8 cellular contexts compared by ENCODE assay signal in the genomic region with DNA sequence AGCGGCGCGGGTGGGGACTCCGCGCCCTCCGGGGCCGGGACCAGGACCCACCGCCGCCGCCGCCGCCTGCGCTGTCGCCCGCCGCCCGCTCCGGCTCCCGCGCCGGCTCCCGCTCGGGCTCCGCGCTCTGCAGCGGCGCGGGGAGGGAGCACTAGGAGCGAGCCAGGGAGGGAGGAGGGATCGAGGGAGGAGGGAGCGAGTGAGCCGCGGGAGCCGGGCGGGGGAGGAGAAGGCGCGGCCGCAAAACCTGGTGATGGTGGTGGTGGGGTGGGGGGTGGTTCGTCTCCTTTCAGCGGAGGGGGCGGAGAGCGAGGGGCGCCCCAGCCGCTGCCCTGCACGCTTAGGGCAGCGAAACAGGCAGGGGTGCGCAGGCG. TPM values are rescaled to one million over a fixed set of nuclear protein-coding genes. Genes with fewer than 3 reads are reported as not detected.
DNase-seq lines count a peak whose midpoint lies in the region; ATAC-seq, FAIRE-seq and TF ChIP-seq lines count a peak whose summit lies in the region.

A gene with protein sequence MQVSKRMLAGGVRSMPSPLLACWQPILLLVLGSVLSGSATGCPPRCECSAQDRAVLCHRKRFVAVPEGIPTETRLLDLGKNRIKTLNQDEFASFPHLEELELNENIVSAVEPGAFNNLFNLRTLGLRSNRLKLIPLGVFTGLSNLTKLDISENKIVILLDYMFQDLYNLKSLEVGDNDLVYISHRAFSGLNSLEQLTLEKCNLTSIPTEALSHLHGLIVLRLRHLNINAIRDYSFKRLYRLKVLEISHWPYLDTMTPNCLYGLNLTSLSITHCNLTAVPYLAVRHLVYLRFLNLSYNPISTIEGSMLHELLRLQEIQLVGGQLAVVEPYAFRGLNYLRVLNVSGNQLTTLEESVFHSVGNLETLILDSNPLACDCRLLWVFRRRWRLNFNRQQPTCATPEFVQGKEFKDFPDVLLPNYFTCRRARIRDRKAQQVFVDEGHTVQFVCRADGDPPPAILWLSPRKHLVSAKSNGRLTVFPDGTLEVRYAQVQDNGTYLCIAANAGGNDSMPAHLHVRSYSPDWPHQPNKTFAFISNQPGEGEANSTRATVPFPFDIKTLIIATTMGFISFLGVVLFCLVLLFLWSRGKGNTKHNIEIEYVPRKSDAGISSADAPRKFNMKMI (minus strand): TSS at position 153 of the 374 bp plus-strand sequence. CDS start 597 bp downstream, outside the sequence.

- H3K36me3 ChIP-seq in HUES64 (ENCODE audit: insufficient read depth, low read length), result no peaks in the 10 kb centered on the region
- H3K36me3 ChIP-seq in liver (ENCODE audit: control insufficient read depth in 4 of 4, insufficient read depth in 3 of 4, low read depth in 1 of 4, low read length in 3 of 4), result no peaks in the 10 kb centered on the region
- no peaks in the 10 kb centered on the region for H3K36me3 ChIP-seq in thoracic aorta

- DNase-seq in A549 (ENCODE audit: low read depth in 1 of 2, low spot score in 1 of 2) (peak; percentile 37 to 46), thoracic aorta (ENCODE audit: low spot score) (no peak)
- no peak for DNase-seq in central memory CD8-positive, alpha-beta T cell (ENCODE audit: low spot score in 2 of 2)

- H3K4me2 ChIP-seq in A549, result peak within 1 kb of the TSS; percentile 96

- TF ChIP-seq RAD21 in A549 (conservative IDR thresholded peaks at IDR 0.05 in 1 of 2, IDR thresholded peaks at IDR 0.05 in 1 of 2), result no peak
- no peak for TF ChIP-seq RAD21 in liver (IDR thresholded peaks at IDR 0.05)

- POLR2A ChIA-PET in A549 (lab: Yijun Ruan, JAX), result interaction anchor here (1.4 to 1.5 kb wide), 2 partner anchors 89 to 189 kb away, joined by 3 to 8 read pairs; no protein-coding TSS in a partner anchor

- ATAC-seq in A549 (peak in 1 of 2 experiments; percentile 15; a peak in 4 of 6 replicates), thoracic aorta (ENCODE audit: insufficient number of reproducible peaks, low FRiP score, low read depth) (no peak), GM18909 (IDR thresholded peaks at IDR 0.05; ENCODE audit: poor library complexity, unreplicated experiment) (no peak), GM21619 (IDR thresholded peaks at IDR 0.05; ENCODE audit: unreplicated experiment) (no peak)
- no peak for ATAC-seq in central memory CD8-positive, alpha-beta T cell (replicated peaks; ENCODE audit: extremely low read depth, poor library complexity, severe bottlenecking)
- ATAC-seq in activated CD4-positive, CD25-positive, alpha-beta regulatory T cell treated with anti-CD3 and anti-CD28 coated beads, Interleukin-2, amount 50 U/mL, for 24 hours, result no peak

- TF ChIP-seq CTCF in A549 (IDR thresholded peaks at IDR 0.05) (no peak), liver (IDR thresholded peaks at IDR 0.05; ENCODE audit: low read depth, low read length, missing input control) (no peak), thoracic aorta (IDR thresholded peaks at IDR 0.05) (no peak)

- H3K4me1 ChIP-seq in A549 (peaks cover 10% of the 10 kb centered on the region; the same call in 1 of the 3 replicates), HUES64 (ENCODE audit: insufficient read depth, low read length) (peaks cover 41% of the 10 kb centered on the region), liver (ENCODE audit: control insufficient read depth in 4 of 4, insufficient read depth in 4 of 4, low read length in 3 of 4) (peaks cover 7 to 19% (median 11%) of the 10 kb centered on the region in 4 donors), thoracic aorta (ENCODE audit: control insufficient read depth in 1 of 2, low read depth in 2 of 2) (peaks cover 7 to 19% of the 10 kb centered on the region in 2 donors)

- no peak for TF ChIP-seq POLR2A in A549 (IDR thresholded peaks at IDR 0.05; ENCODE audit: low read length)

- peak within 1 kb of the TSS; percentile 64 for H3K4me3 Mint-ChIP-seq in central memory CD8-positive, alpha-beta T cell

- H3K4me1 Mint-ChIP-seq in central memory CD8-positive, alpha-beta T cell, result peaks cover 12% of the 10 kb centered on the region

- H3K36me3 Mint-ChIP-seq in central memory CD8-positive, alpha-beta T cell (ENCODE audit: insufficient read depth), result peaks cover 5% of the 10 kb centered on the region

- peaks cover 60% of the 10 kb centered on the region for H3K27me3 Mint-ChIP-seq in central memory CD8-positive, alpha-beta T cell

- FAIRE-seq in A549 (lab: Jason Lieb, UNC), result no peak

- TF ChIP-seq EP300 in A549 (IDR thresholded peaks at IDR 0.05), result no peak

- CTCF ChIA-PET in A549 (lab: Yijun Ruan, JAX), result interaction anchor here (0.6 to 9.1 kb wide), 95 partner anchors 9 to 786 kb away, joined by 3 to 271 read pairs (median 4); a partner anchor contains a TSS

- peak within 1 kb of the TSS; percentile 55 to 88 for H3K27ac ChIP-seq in A549
- peak within 1 kb of the TSS; percentile 80; the same call in 1 of the 2 replicates for H3K27ac ChIP-seq in HUES64 (ENCODE audit: low read depth, low read length)
- no peak within 1 kb of the TSS for H3K27ac ChIP-seq in liver (ENCODE audit: low read depth in 1 of 2, low read length in 2 of 2)
- H3K27ac ChIP-seq in thoracic aorta, result no peak within 1 kb of the TSS

- 3% methylated on average over 13 of the region's 48 CpGs for WGBS in A549 (ENCODE audit: missing lambda C conversion rate)
- WGBS in HUES64, result under 1% methylated on average over 48 of the region's 48 CpGs
- 1% methylated on average over 48 of the region's 48 CpGs for WGBS in liver

- H3K9ac ChIP-seq in HUES64 (ENCODE audit: low read depth, low read length), result peak within 1 kb of the TSS; percentile 67
- peak within 1 kb of the TSS in 1 of 2 donors; percentile 20 for H3K9ac ChIP-seq in liver (ENCODE audit: low read depth in 1 of 2, low read length in 2 of 2)

- H3K27me3 ChIP-seq in HUES64 (ENCODE audit: insufficient read depth, low read length) (peaks cover 16% of the 10 kb centered on the region; the same call in 1 of the 2 replicates), liver (ENCODE audit: control insufficient read depth in 4 of 4, insufficient read depth in 4 of 4, low read length in 3 of 4) (peaks cover 0 to 3% (median 0%) of the 10 kb centered on the region in 4 donors), thoracic aorta (replicated peaks; ENCODE audit: insufficient read depth) (peaks cover 6% of the 10 kb centered on the region)

- no peaks in the 10 kb centered on the region for H3K9me3 Mint-ChIP-seq in central memory CD8-positive, alpha-beta T cell

- peak within 1 kb of the TSS; percentile 50 for H3K4me3 ChIP-seq in A549
- peak within 1 kb of the TSS; percentile 61 for H3K4me3 ChIP-seq in HUES64 (ENCODE audit: low read length)
- peak within 1 kb of the TSS in 2 of 3 donors; percentile 51 to 57 for H3K4me3 ChIP-seq in liver (ENCODE audit: low read depth in 1 of 3, low read length in 3 of 3)
- peak within 1 kb of the TSS; percentile 75 for H3K4me3 ChIP-seq in thoracic aorta

- no peaks in the 10 kb centered on the region for H3K9me3 ChIP-seq in A549
- no peaks in the 10 kb centered on the region for H3K9me3 ChIP-seq in HUES64 (ENCODE audit: insufficient read depth, low read depth, low read length)
- peaks cover 0 to 4% (median 0%) of the 10 kb centered on the region in 4 donors for H3K9me3 ChIP-seq in liver (ENCODE audit: control insufficient read depth in 4 of 4, low read length in 3 of 4)
- H3K9me3 ChIP-seq in thoracic aorta, result no peaks in the 10 kb centered on the region

- H3K27ac Mint-ChIP-seq in central memory CD8-positive, alpha-beta T cell (ENCODE audit: low read depth), result no peak within 1 kb of the TSS

TF ChIP-seq in A549, 52 proteins besides CTCF, POLR2A, EP300 and RAD21:
- TF ChIP-seq HOXA7 (CRISPR knock-in tag; IDR thresholded peaks at IDR 0.05) (no peak), CEBPB (IDR thresholded peaks at IDR 0.05) (no peak), TP53 (CRISPR knock-in tag; IDR thresholded peaks at IDR 0.05) (no peak), FOSL2 (IDR thresholded peaks at IDR 0.05) (no peak), FOSL2 (CRISPR knock-in tag; IDR thresholded peaks at IDR 0.05) (no peak), NFE2L2 (conservative IDR thresholded peaks at IDR 0.05; ENCODE audit: low read length) (no peak)
- TF ChIP-seq, protein P1, sequence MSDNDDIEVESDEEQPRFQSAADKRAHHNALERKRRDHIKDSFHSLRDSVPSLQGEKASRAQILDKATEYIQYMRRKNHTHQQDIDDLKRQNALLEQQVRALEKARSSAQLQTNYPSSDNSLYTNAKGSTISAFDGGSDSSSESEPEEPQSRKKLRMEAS (IDR thresholded peaks at IDR 0.05), result no peak

TF ChIP-seq in liver, 16 proteins besides CTCF, POLR2A, EP300 and RAD21 (continues in another document):
- no peak for TF ChIP-seq FOXA1 (IDR thresholded peaks at IDR 0.05)
- no peak for TF ChIP-seq RXRA (IDR thresholded peaks at IDR 0.05)
- no peak for TF ChIP-seq SP1 (IDR thresholded peaks at IDR 0.05)
- no peak for TF ChIP-seq NR2F2 (IDR thresholded peaks at IDR 0.05)
- TF ChIP-seq, protein P2, sequence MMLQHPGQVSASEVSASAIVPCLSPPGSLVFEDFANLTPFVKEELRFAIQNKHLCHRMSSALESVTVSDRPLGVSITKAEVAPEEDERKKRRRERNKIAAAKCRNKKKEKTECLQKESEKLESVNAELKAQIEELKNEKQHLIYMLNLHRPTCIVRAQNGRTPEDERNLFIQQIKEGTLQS (IDR thresholded peaks at IDR 0.05), result no peak
- TF ChIP-seq YY1 (IDR thresholded peaks at IDR 0.05), result no peak
- TF ChIP-seq, protein P3, sequence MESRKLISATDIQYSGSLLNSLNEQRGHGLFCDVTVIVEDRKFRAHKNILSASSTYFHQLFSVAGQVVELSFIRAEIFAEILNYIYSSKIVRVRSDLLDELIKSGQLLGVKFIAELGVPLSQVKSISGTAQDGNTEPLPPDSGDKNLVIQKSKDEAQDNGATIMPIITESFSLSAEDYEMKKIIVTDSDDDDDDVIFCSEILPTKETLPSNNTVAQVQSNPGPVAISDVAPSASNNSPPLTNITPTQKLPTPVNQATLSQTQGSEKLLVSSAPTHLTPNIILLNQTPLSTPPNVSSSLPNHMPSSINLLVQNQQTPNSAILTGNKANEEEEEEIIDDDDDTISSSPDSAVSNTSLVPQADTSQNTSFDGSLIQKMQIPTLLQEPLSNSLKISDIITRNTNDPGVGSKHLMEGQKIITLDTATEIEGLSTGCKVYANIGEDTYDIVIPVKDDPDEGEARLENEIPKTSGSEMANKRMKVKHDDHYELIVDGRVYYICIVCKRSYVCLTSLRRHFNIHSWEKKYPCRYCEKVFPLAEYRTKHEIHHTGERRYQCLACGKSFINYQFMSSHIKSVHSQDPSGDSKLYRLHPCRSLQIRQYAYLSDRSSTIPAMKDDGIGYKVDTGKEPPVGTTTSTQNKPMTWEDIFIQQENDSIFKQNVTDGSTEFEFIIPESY (IDR thresholded peaks at IDR 0.05), result no peak
- TF ChIP-seq JUND (IDR thresholded peaks at IDR 0.05), result no peak

RNA-seq across cellular contexts. Expression of the gene that starts here (rescaled TPM):
- polyA plus RNA-seq in A549 (2011; rRNA removed) (2.2 and 3.3 TPM in 2 replicates), A549 (2017; fragmentation: RNase III; extraction: RNeasy Plus Mini Kit Qiagen cat#74134 plus additional on column Dnase treatment) (2.9 to 3.5 TPM (median 3.3 TPM) in 3 replicates), liver (under 1 TPM in 1 of 2 donors, not detected in 1; 0.75 TPM)
- polyA plus RNA-seq in A549 (2012; cell fraction: cytosol; rRNA removed), result 10.4 and 14.0 TPM in 2 replicates
- polyA plus RNA-seq in A549 (2012; cell fraction: nucleus; rRNA removed), result 8.9 and 11.4 TPM in 2 replicates
- polyA minus RNA-seq in A549 (2011; rRNA and poly(A)+ RNA removed), result 4.1 and 4.4 TPM in 2 replicates
- polyA plus RNA-seq in HUES64 (2013, experiment 1 of 2), result 31.0 TPM
- polyA plus RNA-seq in HUES64 (2013, experiment 2 of 2), result 31.2 TPM
- total RNA-seq in liver (1 to 10 TPM in 1 of 2 donors, under 1 TPM in 1; 0.50 to 1.6 TPM), thoracic aorta (1 to 10 TPM in 1 of 2 donors, under 1 TPM in 1; 0.63 to 4.6 TPM)

Comparison
In these comparisons a context has a peak if more than half of its experiments do, and no peak if none do; other contexts are left out.
1. DNase-seq: peak in A549 (2 of 2); none in central memory CD8-positive, alpha-beta T cell (0 of 2) and thoracic aorta (single experiment).
2. H3K27ac ChIP-seq: peak in A549 (2 of 2) and HUES64 (single experiment); none in liver (0 of 2) and thoracic aorta (0 of 2).
3. Peak in every context shown above with its lines, with median percentiles within 50 percentile points of each other: H3K4me3 ChIP-seq.